ENCODE assay signal across 1 cellular context in the genomic region with DNA sequence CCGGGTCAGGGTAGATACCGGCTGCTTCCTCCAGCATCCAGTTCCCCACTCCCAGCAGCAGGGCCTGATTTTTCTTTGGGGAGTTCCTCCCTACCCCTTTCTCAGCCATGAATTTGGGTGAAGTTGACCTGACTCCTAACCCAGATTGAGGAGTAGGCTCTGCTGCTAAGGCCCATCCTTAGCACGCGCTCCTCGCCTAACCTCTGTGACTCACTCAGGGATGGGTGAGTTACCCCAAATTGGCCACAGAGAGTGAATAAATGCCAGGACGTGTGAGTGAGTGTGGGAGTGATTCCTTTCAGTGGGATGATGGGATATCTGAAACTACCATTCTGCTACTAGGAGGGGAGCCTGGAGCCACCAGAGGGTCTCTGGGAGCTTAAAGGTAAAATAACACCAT.
A peak's percentile ranks its signal among the peaks of the same experiment; 100 is the strongest.
TF ChIP-seq lines count a peak whose summit lies in the region.

No MANE protein-coding gene starts in this region.

TF ChIP-seq in HepG2, 621 proteins besides CTCF, POLR2A, EP300 and RAD21:
- TF ChIP-seq ZNF234 (CRISPR knock-in tag; conservative IDR thresholded peaks at IDR 0.05) (no peak), KLF9 (CRISPR knock-in tag; IDR thresholded peaks at IDR 0.05; ENCODE audit: low read depth) (no peak), TOPORS (CRISPR knock-in tag; IDR thresholded peaks at IDR 0.05) (no peak), SALL1 (CRISPR knock-in tag; IDR thresholded peaks at IDR 0.05) (0 out of 2 replicates have a peak, but pooled peaks have one; percentile 1), CHD2 (IDR thresholded peaks at IDR 0.05; ENCODE audit: low read depth, low read length) (no peak), ZNF615 (CRISPR knock-in tag; IDR thresholded peaks at IDR 0.05; ENCODE audit: borderline replicate concordance) (no peak)
- TF ChIP-seq, protein P1, sequence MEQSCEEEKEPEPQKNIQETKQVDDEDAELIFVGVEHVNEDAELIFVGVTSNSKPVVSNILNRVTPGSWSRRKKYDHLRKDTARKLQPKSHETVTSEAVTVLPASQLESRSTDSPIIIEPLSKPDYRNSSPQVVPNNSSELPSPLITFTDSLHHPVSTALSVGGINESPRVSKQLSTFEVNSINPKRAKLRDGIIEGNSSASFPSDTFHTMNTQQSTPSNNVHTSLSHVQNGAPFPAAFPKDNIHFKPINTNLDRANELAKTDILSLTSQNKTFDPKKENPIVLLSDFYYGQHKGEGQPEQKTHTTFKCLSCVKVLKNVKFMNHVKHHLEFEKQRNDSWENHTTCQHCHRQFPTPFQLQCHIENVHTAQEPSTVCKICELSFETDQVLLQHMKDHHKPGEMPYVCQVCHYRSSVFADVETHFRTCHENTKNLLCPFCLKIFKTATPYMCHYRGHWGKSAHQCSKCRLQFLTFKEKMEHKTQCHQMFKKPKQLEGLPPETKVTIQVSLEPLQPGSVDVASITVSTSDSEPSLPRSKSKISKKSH (CRISPR knock-in tag; IDR thresholded peaks at IDR 0.05; ENCODE audit: borderline replicate concordance) = 0 out of 2 replicates have a peak, but pooled peaks have one; percentile 30
- TF ChIP-seq, protein P2, sequence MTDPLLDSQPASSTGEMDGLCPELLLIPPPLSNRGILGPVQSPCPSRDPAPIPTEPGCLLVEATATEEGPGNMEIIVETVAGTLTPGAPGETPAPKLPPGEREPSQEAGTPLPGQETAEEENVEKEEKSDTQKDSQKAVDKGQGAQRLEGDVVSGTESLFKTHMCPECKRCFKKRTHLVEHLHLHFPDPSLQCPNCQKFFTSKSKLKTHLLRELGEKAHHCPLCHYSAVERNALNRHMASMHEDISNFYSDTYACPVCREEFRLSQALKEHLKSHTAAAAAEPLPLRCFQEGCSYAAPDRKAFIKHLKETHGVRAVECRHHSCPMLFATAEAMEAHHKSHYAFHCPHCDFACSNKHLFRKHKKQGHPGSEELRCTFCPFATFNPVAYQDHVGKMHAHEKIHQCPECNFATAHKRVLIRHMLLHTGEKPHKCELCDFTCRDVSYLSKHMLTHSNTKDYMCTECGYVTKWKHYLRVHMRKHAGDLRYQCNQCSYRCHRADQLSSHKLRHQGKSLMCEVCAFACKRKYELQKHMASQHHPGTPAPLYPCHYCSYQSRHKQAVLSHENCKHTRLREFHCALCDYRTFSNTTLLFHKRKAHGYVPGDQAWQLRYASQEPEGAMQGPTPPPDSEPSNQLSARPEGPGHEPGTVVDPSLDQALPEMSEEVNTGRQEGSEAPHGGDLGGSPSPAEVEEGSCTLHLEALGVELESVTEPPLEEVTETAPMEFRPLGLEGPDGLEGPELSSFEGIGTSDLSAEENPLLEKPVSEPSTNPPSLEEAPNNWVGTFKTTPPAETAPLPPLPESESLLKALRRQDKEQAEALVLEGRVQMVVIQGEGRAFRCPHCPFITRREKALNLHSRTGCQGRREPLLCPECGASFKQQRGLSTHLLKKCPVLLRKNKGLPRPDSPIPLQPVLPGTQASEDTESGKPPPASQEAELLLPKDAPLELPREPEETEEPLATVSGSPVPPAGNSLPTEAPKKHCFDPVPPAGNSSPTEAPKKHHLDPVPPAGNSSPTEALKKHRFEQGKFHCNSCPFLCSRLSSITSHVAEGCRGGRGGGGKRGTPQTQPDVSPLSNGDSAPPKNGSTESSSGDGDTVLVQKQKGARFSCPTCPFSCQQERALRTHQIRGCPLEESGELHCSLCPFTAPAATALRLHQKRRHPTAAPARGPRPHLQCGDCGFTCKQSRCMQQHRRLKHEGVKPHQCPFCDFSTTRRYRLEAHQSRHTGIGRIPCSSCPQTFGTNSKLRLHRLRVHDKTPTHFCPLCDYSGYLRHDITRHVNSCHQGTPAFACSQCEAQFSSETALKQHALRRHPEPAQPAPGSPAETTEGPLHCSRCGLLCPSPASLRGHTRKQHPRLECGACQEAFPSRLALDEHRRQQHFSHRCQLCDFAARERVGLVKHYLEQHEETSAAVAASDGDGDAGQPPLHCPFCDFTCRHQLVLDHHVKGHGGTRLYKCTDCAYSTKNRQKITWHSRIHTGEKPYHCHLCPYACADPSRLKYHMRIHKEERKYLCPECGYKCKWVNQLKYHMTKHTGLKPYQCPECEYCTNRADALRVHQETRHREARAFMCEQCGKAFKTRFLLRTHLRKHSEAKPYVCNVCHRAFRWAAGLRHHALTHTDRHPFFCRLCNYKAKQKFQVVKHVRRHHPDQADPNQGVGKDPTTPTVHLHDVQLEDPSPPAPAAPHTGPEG (CRISPR knock-in tag; IDR thresholded peaks at IDR 0.05) = no peak
- TF ChIP-seq, protein P3, sequence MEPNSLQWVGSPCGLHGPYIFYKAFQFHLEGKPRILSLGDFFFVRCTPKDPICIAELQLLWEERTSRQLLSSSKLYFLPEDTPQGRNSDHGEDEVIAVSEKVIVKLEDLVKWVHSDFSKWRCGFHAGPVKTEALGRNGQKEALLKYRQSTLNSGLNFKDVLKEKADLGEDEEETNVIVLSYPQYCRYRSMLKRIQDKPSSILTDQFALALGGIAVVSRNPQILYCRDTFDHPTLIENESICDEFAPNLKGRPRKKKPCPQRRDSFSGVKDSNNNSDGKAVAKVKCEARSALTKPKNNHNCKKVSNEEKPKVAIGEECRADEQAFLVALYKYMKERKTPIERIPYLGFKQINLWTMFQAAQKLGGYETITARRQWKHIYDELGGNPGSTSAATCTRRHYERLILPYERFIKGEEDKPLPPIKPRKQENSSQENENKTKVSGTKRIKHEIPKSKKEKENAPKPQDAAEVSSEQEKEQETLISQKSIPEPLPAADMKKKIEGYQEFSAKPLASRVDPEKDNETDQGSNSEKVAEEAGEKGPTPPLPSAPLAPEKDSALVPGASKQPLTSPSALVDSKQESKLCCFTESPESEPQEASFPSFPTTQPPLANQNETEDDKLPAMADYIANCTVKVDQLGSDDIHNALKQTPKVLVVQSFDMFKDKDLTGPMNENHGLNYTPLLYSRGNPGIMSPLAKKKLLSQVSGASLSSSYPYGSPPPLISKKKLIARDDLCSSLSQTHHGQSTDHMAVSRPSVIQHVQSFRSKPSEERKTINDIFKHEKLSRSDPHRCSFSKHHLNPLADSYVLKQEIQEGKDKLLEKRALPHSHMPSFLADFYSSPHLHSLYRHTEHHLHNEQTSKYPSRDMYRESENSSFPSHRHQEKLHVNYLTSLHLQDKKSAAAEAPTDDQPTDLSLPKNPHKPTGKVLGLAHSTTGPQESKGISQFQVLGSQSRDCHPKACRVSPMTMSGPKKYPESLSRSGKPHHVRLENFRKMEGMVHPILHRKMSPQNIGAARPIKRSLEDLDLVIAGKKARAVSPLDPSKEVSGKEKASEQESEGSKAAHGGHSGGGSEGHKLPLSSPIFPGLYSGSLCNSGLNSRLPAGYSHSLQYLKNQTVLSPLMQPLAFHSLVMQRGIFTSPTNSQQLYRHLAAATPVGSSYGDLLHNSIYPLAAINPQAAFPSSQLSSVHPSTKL (CRISPR knock-in tag; IDR thresholded peaks at IDR 0.05) = 0 out of 2 replicates have a peak, but pooled peaks have one; percentile 3
- TF ChIP-seq, protein P4, sequence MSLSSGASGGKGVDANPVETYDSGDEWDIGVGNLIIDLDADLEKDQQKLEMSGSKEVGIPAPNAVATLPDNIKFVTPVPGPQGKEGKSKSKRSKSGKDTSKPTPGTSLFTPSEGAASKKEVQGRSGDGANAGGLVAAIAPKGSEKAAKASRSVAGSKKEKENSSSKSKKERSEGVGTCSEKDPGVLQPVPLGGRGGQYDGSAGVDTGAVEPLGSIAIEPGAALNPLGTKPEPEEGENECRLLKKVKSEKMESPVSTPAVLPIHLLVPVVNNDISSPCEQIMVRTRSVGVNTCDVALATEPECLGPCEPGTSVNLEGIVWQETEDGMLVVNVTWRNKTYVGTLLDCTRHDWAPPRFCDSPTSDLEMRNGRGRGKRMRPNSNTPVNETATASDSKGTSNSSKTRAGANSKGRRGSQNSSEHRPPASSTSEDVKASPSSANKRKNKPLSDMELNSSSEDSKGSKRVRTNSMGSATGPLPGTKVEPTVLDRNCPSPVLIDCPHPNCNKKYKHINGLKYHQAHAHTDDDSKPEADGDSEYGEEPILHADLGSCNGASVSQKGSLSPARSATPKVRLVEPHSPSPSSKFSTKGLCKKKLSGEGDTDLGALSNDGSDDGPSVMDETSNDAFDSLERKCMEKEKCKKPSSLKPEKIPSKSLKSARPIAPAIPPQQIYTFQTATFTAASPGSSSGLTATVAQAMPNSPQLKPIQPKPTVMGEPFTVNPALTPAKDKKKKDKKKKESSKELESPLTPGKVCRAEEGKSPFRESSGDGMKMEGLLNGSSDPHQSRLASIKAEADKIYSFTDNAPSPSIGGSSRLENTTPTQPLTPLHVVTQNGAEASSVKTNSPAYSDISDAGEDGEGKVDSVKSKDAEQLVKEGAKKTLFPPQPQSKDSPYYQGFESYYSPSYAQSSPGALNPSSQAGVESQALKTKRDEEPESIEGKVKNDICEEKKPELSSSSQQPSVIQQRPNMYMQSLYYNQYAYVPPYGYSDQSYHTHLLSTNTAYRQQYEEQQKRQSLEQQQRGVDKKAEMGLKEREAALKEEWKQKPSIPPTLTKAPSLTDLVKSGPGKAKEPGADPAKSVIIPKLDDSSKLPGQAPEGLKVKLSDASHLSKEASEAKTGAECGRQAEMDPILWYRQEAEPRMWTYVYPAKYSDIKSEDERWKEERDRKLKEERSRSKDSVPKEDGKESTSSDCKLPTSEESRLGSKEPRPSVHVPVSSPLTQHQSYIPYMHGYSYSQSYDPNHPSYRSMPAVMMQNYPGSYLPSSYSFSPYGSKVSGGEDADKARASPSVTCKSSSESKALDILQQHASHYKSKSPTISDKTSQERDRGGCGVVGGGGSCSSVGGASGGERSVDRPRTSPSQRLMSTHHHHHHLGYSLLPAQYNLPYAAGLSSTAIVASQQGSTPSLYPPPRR (CRISPR knock-in tag; IDR thresholded peaks at IDR 0.05; ENCODE audit: borderline replicate concordance) = no peak
- TF ChIP-seq, protein P5, sequence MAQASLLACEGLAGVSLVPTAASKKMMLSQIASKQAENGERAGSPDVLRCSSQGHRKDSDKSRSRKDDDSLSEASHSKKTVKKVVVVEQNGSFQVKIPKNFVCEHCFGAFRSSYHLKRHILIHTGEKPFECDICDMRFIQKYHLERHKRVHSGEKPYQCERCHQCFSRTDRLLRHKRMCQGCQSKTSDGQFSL (CRISPR knock-in tag; IDR thresholded peaks at IDR 0.05) = no peak
